1 cellular context compared by ENCODE assay signal in genomic region chr6:166768761-166769160, GRCh38.
TF ChIP-seq lines count a peak whose summit lies in the region.

No MANE protein-coding gene starts in this region.

TF ChIP-seq in H1, 55 proteins besides CTCF, POLR2A, EP300 and RAD21 (continued from another document):
- TF ChIP-seq SP1 (IDR thresholded peaks at IDR 0.05; ENCODE audit: low read depth, low read length) (no peak), FOSL1 (IDR thresholded peaks at IDR 0.05; ENCODE audit: insufficient read depth, low read depth, low read length) (no peak), MAFK (IDR thresholded peaks at IDR 0.05; ENCODE audit: low read depth, low read length) (no peak)
